24 cellular contexts compared by ENCODE assay signal in the genomic region with DNA sequence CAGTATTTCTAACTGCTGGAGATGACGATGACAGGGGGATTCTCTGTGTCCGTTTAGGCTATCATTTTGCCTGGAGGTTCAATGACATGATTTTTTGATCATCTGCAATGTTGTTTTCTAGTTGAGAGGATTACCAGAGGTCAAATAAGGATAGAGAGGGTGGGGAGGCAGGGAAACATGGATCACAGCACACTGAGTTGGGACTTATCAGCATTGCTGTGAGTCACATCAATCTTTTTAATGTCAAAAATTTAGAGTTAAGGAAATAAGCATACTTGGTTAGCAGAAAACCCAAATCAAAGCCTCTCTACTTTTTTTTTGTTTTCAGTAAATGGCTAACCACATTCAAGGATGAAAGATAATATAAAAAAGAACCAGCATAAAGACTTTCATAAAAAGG. TPM values are rescaled to one million over a fixed set of nuclear protein-coding genes. Genes with fewer than 3 reads are reported as not detected.
DNase-seq lines count a peak whose midpoint lies in the region; ATAC-seq, FAIRE-seq and TF ChIP-seq lines count a peak whose summit lies in the region.
"Had no signal": no experiment of that assay in that cellular context is flagged by ENCODE, and none has a peak within 500 bp of the region (broad histone marks: within the 10 kb centered on the region; RNA-seq: fewer than 3 reads in every experiment).

No MANE protein-coding gene starts in this region.

- no peaks in the 10 kb centered on the region for H3K27me3 Mint-ChIP-seq in mesothelial cell of epicardium (ENCODE audit: low read depth)
- no peaks in the 10 kb centered on the region for H3K27me3 Mint-ChIP-seq in CD8-positive, alpha-beta T cell (ENCODE audit: low read depth)
- H3K27me3 Mint-ChIP-seq: CD4-positive, alpha-beta memory T cell had no signal

- TF ChIP-seq RAD21 in K562 (CRISPR knock-in tag; conservative IDR thresholded peaks at IDR 0.05 in 1 of 2, IDR thresholded peaks at IDR 0.05 in 1 of 2): no peak

- H2AFZ ChIP-seq in K562 (ENCODE audit: low read depth, low read length): no peak overlapping the region
- H2AFZ ChIP-seq: GM23248, PC-9 had no signal

- H3K4me3 Mint-ChIP-seq in mesothelial cell of epicardium: no peak overlapping the region
- no peak overlapping the region for H3K4me3 Mint-ChIP-seq in CD8-positive, alpha-beta T cell
- H3K4me3 Mint-ChIP-seq: CD4-positive, alpha-beta memory T cell had no signal

- TF ChIP-seq POLR2A in K562 (conservative IDR thresholded peaks at IDR 0.05): no peak

- in situ Hi-C loops in K562 (cut with MboI): no loop called here

- TF ChIP-seq EP300 in K562 (IDR thresholded peaks at IDR 0.05; ENCODE audit: low read length): no peak

- H3K36me3 Mint-ChIP-seq in mesothelial cell of epicardium: no peaks in the 10 kb centered on the region
- no peaks in the 10 kb centered on the region for H3K36me3 Mint-ChIP-seq in CD8-positive, alpha-beta T cell
- H3K36me3 Mint-ChIP-seq: CD4-positive, alpha-beta memory T cell had no signal

- H3K27ac ChIP-seq in K562 (ENCODE audit: extremely low read depth, low read depth, low read length): no peak overlapping the region
- no peak overlapping the region for H3K27ac ChIP-seq in CD8-positive, alpha-beta T cell (ENCODE audit: low read depth, low read length)
- H3K27ac ChIP-seq: A549, BLaER1, GM23248, KMS-11, PC-9, SJCRH30 had no signal

- no peak overlapping the region for H3K4me3 ChIP-seq in K562
- H3K4me3 ChIP-seq in CD8-positive, alpha-beta T cell (ENCODE audit: low read depth, low read length): no peak overlapping the region
- H3K4me3 ChIP-seq: A549, BLaER1, GM23248, PC-9, SJCRH30 had no signal

- TF ChIP-seq CTCF in K562 (IDR thresholded peaks at IDR 0.05 in 2 of 3, conservative IDR thresholded peaks at IDR 0.05 in 1 of 3; ENCODE audit: insufficient read depth in 2 of 3, low read depth in 1 of 3, low read length in 3 of 3) (no peak), mesothelial cell of epicardium (IDR thresholded peaks at IDR 0.05; ENCODE audit: unreplicated experiment) (no peak)
- no peak for TF ChIP-seq CTCF in CD8-positive, alpha-beta T cell (IDR thresholded peaks at IDR 0.05)

- no peaks in the 10 kb centered on the region for H3K36me3 ChIP-seq in K562 (ENCODE audit: control insufficient read depth, insufficient read depth, low read length)
- H3K36me3 ChIP-seq in CD8-positive, alpha-beta T cell (ENCODE audit: insufficient read depth, low read length): no peaks in the 10 kb centered on the region
- H3K36me3 ChIP-seq: BLaER1 had no signal

- no peaks in the 10 kb centered on the region for H3K4me1 ChIP-seq in K562 (replicated peaks in 1 of 2; ENCODE audit: control insufficient read depth in 2 of 2, insufficient read depth in 2 of 2, low read length in 2 of 2)
- no peaks in the 10 kb centered on the region for H3K4me1 ChIP-seq in CD8-positive, alpha-beta T cell (ENCODE audit: insufficient read depth, low read length)
- H3K4me1 ChIP-seq: A549, BLaER1, SJCRH30 had no signal

- no peaks in the 10 kb centered on the region for H4K20me1 ChIP-seq in K562 (replicated peaks; ENCODE audit: control insufficient read depth, insufficient read depth, low read length)
- H4K20me1 ChIP-seq: BLaER1 had no signal

- H3K9me3 ChIP-seq in K562 (replicated peaks; ENCODE audit: control insufficient read depth, insufficient read depth, low read depth, low read length): no peaks in the 10 kb centered on the region
- no peaks in the 10 kb centered on the region for H3K9me3 ChIP-seq in CD8-positive, alpha-beta T cell (ENCODE audit: low read length)
- H3K9me3 ChIP-seq: A549, BLaER1 had no signal

- intact Hi-C loops in K562 (cut with micrococcal nuclease): no loop called here
- intact Hi-C loops in CD8-positive, alpha-beta T cell (cut with DNase I, micrococcal nuclease): no loop called here

- ATAC-seq in K562: no peak
- ATAC-seq in CD8-positive, alpha-beta T cell: no peak
- ATAC-seq: A549 had no signal

- H3K9me1 ChIP-seq in K562 (ENCODE audit: control insufficient read depth, insufficient read depth, low read length): no peaks in the 10 kb centered on the region

- FAIRE-seq in K562 (lab: Jason Lieb, UNC): no peak
- FAIRE-seq: A549 had no signal

- H3K9ac ChIP-seq in K562 (ENCODE audit: insufficient read depth in 1 of 2, low read depth in 2 of 2, low read length in 2 of 2): no peak overlapping the region
- H3K9ac ChIP-seq: BLaER1, GM23248, KMS-11 had no signal

- peak overlapping the region; percentile 55 for H3K27ac Mint-ChIP-seq in mesothelial cell of epicardium
- no peak overlapping the region for H3K27ac Mint-ChIP-seq in CD8-positive, alpha-beta T cell
- H3K27ac Mint-ChIP-seq: CD4-positive, alpha-beta memory T cell had no signal

- peak; percentile 42 for DNase-seq in D341Med (ENCODE audit: low spot score)
- DNase-seq in NCI-H82 (lab: John Stamatoyannopoulos, UW): peak; percentile 92
- DNase-seq in K562 (ENCODE audit: extremely low read depth in 1 of 4, low spot score in 3 of 4): no peak
- DNase-seq in mesothelial cell of epicardium (ENCODE audit: low spot score in 2 of 2, unreplicated experiment in 2 of 2): no peak
- DNase-seq in pons (ENCODE audit: low spot score): no peak
- no peak for DNase-seq in CD8-positive, alpha-beta T cell
- no peak for DNase-seq in GM03348 (ENCODE audit: low spot score)
- DNase-seq: Calu3; CD4-positive, alpha-beta memory T cell; DMS79 treated with DMSO at 0.1 percent for 48 hours; GM23248; HCEC 1CT; NCI-H1436 treated with DMSO at 0.1 percent for 48 hours; NCI-H2081; NCI-H2227 treated with DMSO at 0.1 percent for 48 hours; NCI-H510A treated with DMSO at 0.1 percent for 48 hours; PC-9; SJCRH30; SW 1271 had no signal

- CTCF ChIA-PET in K562 (lab: Yijun Ruan, JAX; ENCODE audit: low intra/inter-chr PET ratio): no interaction called here
- CTCF ChIA-PET in CD8-positive, alpha-beta T cell (lab: Charles Lee): no interaction called here

- no peak overlapping the region for H3K4me2 ChIP-seq in K562 (ENCODE audit: insufficient read depth, low read length)
- H3K4me2 ChIP-seq: A549, BLaER1, KMS-11, PC-9 had no signal

- POLR2A ChIA-PET in K562 (lab: Yijun Ruan, JAX): no interaction called here
- POLR2A ChIA-PET in CD8-positive, alpha-beta T cell (lab: Charles Lee): no interaction called here

- peaks cover 13% of the 10 kb centered on the region for H3K4me1 Mint-ChIP-seq in mesothelial cell of epicardium
- H3K4me1 Mint-ChIP-seq in CD8-positive, alpha-beta T cell (ENCODE audit: low read depth): no peaks in the 10 kb centered on the region
- H3K4me1 Mint-ChIP-seq: CD4-positive, alpha-beta memory T cell had no signal

- H3K9me3 Mint-ChIP-seq in mesothelial cell of epicardium: peaks cover 6% of the 10 kb centered on the region
- peaks cover 1% of the 10 kb centered on the region for H3K9me3 Mint-ChIP-seq in CD8-positive, alpha-beta T cell

- no peaks in the 10 kb centered on the region for H3K27me3 ChIP-seq in K562 (ENCODE audit: control insufficient read depth in 2 of 2, insufficient read depth in 2 of 2, low read length in 2 of 2)
- no peaks in the 10 kb centered on the region for H3K27me3 ChIP-seq in CD8-positive, alpha-beta T cell (ENCODE audit: insufficient read depth, low read length)
- H3K27me3 ChIP-seq: BLaER1, SJCRH30 had no signal

- H3K79me2 ChIP-seq in K562 (ENCODE audit: control insufficient read depth, insufficient read depth, low read length): no peaks in the 10 kb centered on the region

- BruUV-seq in K562 (replicated peaks; lab: Mats Ljungman, UMichigan): no TSS peak

- 0% methylated on average over 2 of the region's 2 CpGs for WGBS in K562 (ENCODE audit: insufficient coverage, low coverage, missing lambda C conversion rate)

TF ChIP-seq in K562, 482 proteins besides CTCF, POLR2A, EP300 and RAD21 (continues in another document):
- TF ChIP-seq GABPB1 (CRISPR knock-in tag; IDR thresholded peaks at IDR 0.05) (no peak), HINFP (tag; conservative IDR thresholded peaks at IDR 0.05; ENCODE audit: low read depth) (no peak)

RNA-seq across cellular contexts. Expression of gene CSNK1A1L, which starts 43.0 kb away (rescaled TPM):
- not detected in 2 replicates for total RNA-seq in K562 (2011; cell fraction: chromatin; rRNA removed; ENCODE audit: low replicate concordance)
- total RNA-seq in K562 (2011; cell fraction: nucleolus; rRNA removed): not detected in 2 replicates
- not detected in 2 replicates for total RNA-seq in K562 (2011; cell fraction: nucleoplasm; rRNA removed)
- not detected in 2 replicates for total RNA-seq in K562 (2014; rRNA removed)
- not detected in 2 replicates for total RNA-seq in K562 (2014; rRNA removed; fragmentation: Illumina TruSeq; extraction: Trizol)
- total RNA-seq in K562 (2015; rRNA removed; fragmentation: Illumina TruSeq; extraction: Trizol): not detected in 2 replicates
- total RNA-seq in K562 (2021): not detected in 2 replicates
- not detected in 2 replicates for polyA plus RNA-seq in K562 (2011; rRNA removed)
- polyA plus RNA-seq in K562 (2011; cell fraction: cytosol; rRNA removed): not detected in 2 replicates
- not detected in 2 replicates for polyA plus RNA-seq in K562 (2011; cell fraction: nucleus; rRNA removed)
- 0.04 TPM in 1 of 2 replicates, not detected in the other for polyA plus RNA-seq in K562 (2012)
- polyA plus RNA-seq in K562 (2014; fragmentation: Illumina TruSeq; extraction: Trizol): not detected in 2 replicates
- not detected for polyA plus RNA-seq in K562 (2014; fragmentation: Nextera tagmentation; extraction: Ambion mirVana)
- not detected in 2 replicates for polyA plus RNA-seq in K562 (2014; rRNA removed)
- not detected in 2 replicates for polyA minus RNA-seq in K562 (2011; rRNA and poly(A)+ RNA removed)
- not detected in 2 replicates for polyA minus RNA-seq in K562 (2011; cell fraction: cytosol; rRNA and poly(A)+ RNA removed)
- not detected in 2 replicates for polyA minus RNA-seq in K562 (2011; cell fraction: nucleus; rRNA and poly(A)+ RNA removed)
- total RNA-seq in mesothelial cell of epicardium: not detected in 3 replicates
- not detected for total RNA-seq in CD8-positive, alpha-beta T cell
- total RNA-seq: Calu3; CD4-positive, alpha-beta memory T cell; G401; GM23248; HT-29; PC-9; SJCRH30 had no signal
- polyA plus RNA-seq: A549; CD4-positive, alpha-beta memory T cell; GM23248 had no signal

Comparison
In these comparisons a context has a peak if more than half of its experiments do, and no peak if none do; other contexts are left out.
1. DNase-seq: peak in D341Med (single experiment) and NCI-H82 (single experiment); none in K562 (0 of 4), mesothelial cell of epicardium (0 of 2), pons (single experiment), CD8-positive, alpha-beta T cell (0 of 7) and GM03348 (single experiment).